26 cellular contexts compared by ENCODE assay signal in the genomic region with DNA sequence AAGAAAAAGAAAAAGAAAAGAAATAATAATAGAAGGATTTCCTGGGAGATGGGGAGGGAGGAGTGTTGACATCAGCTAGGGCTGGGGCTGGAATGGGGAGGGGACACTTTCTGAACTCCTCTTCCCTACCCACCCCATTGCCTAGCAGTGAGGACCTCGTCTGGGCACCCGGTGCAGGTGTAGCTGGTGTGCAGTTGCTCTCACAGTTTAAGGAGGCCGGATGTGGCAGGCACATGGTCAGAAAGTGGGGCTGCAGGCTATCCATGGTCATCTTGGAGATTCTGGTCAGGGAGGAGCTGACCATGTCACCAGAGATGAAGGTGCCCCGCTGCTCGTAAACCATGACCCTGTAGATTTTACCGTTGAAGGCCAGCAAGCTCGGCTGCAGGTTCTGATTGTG. TPM values are rescaled to one million over a fixed set of nuclear protein-coding genes. Genes with fewer than 3 reads are reported as not detected.
"Had no signal": no experiment of that assay in that cellular context is flagged by ENCODE, and none has a peak within 500 bp of the region (broad histone marks: within the 10 kb centered on the region; RNA-seq: fewer than 3 reads in every experiment).

No MANE protein-coding gene starts in this region.

- H3K9me3 ChIP-seq: MG63, Peyer's patch, SJCRH30, SK-N-SH had no signal

- H3K4me3 ChIP-seq: MG63, Peyer's patch, SJCRH30 had no signal

- H3K27me3 ChIP-seq: MG63, Peyer's patch, SJCRH30 had no signal

- H3K9me3 Mint-ChIP-seq: activated CD8-positive, alpha-beta T cell treated with anti-CD3 and anti-CD28 coated beads for 36 hours; IgD-negative memory B cell had no signal

- H3K4me3 Mint-ChIP-seq: activated CD8-positive, alpha-beta T cell treated with anti-CD3 and anti-CD28 coated beads for 36 hours; activated naive CD8-positive, alpha-beta T cell; IgD-negative memory B cell had no signal

- H3K9ac ChIP-seq: SK-N-SH had no signal

- H3K4me1 Mint-ChIP-seq: IgD-negative memory B cell had no signal

- H3K4me1 ChIP-seq: Peyer's patch, SJCRH30 had no signal

- ATAC-seq: activated CD4-positive, CD25-positive, alpha-beta regulatory T cell treated with anti-CD3 and anti-CD28 coated beads, Interleukin-2, amount 50 U/mL, for 24 hours; activated CD8-positive, alpha-beta T cell treated with anti-CD3 and anti-CD28 coated beads for 36 hours had no signal

- H3K4me2 ChIP-seq: SK-N-SH had no signal

- H3K27me3 Mint-ChIP-seq: activated CD8-positive, alpha-beta T cell treated with anti-CD3 and anti-CD28 coated beads for 36 hours; activated naive CD8-positive, alpha-beta T cell; IgD-negative memory B cell had no signal

- DNase-seq: activated CD4-positive, alpha-beta T cell treated with anti-CD3 and anti-CD28 coated beads for 4 hours; activated CD8-positive, alpha-beta memory T cell treated with anti-CD3 and anti-CD28 coated beads, Interleukin-2, amount 50 U/mL, for 48 hours; activated naive CD4-positive, alpha-beta T cell treated with Interleukin-2 at 50 U/mL for 16 hours; activated T-cell treated with anti-CD3 and anti-CD28 coated beads, Interleukin-2, amount 50 U/mL, for 1 hour; anterior cingulate cortex; KG1; MG63; MV-4-11; NCI-H1092 treated with DMSO at 0.1 percent for 48 hours; NCI-H1417 treated with DMSO at 0.1 percent for 48 hours; NCI-H187; NCI-H2081; NCI-H510A treated with DMSO at 0.1 percent for 48 hours; NCI-H69; NK-92 treated with Interleukin-12 subunit alpha and Interleukin-12 subunit beta, amount 100 ng/mL, for 24 hours; Peyer's patch; Right ventricle myocardium superior; SJCRH30; SK-N-SH; T-helper 1 cell had no signal

- H3K27ac Mint-ChIP-seq: activated CD8-positive, alpha-beta T cell treated with anti-CD3 and anti-CD28 coated beads for 36 hours; activated naive CD8-positive, alpha-beta T cell; IgD-negative memory B cell had no signal

- H3K27ac ChIP-seq: Peyer's patch, RWPE1, SJCRH30 had no signal

- H3K36me3 ChIP-seq: MG63, Peyer's patch, SJCRH30 had no signal

- H3K36me3 Mint-ChIP-seq: activated naive CD8-positive, alpha-beta T cell; IgD-negative memory B cell had no signal

RNA-seq across cellular contexts. Expression of a gene that starts 8.5 kb away (rescaled TPM):
- total RNA-seq: SJCRH30 had no signal

RNA-seq across cellular contexts. Expression of a gene that starts 20.2 kb away (rescaled TPM):
- total RNA-seq: cardiac septum, SJCRH30 had no signal

RNA-seq across cellular contexts. Expression of a gene that starts 29.0 kb away (rescaled TPM):
- total RNA-seq: SJCRH30 had no signal

RNA-seq across cellular contexts. Expression of a gene that starts 46.5 kb away (rescaled TPM):
- total RNA-seq: cardiac septum, Right ventricle myocardium superior, SJCRH30 had no signal
- polyA plus RNA-seq: SK-N-SH had no signal
